1 cellular context compared by ENCODE assay signal in the genomic region with DNA sequence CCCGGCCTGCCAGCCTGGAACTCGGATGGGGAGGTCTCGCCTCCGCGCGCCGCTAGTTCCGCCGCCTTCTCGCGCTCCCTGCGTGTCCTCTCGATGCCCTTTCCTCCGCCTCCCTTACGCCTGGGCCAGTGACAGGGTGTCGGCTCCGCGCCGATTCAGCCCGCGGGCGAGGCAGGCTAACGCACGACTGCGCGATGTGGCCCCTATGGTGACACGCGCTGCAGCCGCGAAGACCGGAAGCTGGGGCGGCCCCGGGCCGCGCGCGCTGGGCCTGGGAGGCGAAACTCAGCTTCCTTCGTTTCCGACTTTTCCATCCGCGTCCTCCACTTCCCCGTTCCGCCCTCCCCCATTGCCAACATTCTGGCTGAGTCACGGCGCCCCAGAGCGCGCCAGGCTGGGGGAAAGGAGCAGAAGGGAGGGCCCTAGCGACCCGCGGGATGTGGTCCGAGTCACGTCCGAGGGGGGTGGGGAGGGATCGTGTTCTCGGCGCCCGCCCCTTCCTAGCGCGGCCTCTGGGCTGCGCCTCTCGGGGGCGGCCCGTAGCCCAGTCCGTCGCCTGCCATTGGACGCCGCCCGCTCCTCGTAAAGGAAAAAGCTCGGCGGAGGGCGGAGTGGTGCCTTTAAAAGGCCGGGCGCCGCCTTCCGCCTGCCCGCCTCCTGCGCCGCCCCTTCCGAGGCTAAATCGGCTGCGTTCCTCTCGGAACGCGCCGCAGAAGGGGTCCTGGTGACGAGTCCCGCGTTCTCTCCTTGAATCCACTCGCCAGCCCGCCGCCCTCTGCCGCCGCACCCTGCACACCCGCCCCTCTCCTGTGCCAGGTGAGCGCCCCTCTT.
TF ChIP-seq lines count a peak whose summit lies in the region.

ALDOA (plus strand) TSS at position 649 of the 831 bp plus-strand sequence. CDS start 1,138 bp downstream, outside the sequence.

TF ChIP-seq in HepG2, 621 proteins besides CTCF, POLR2A, EP300 and RAD21 (continued from another document and continues in another):
- TF ChIP-seq ZBTB26 (CRISPR knock-in tag; IDR thresholded peaks at IDR 0.05; ENCODE audit: borderline replicate concordance) (peak; percentile 86), ZNF24 (IDR thresholded peaks at IDR 0.05) (peak; percentile 28; the same call in 1 of the 2 replicates), ZNF572 (CRISPR knock-in tag; IDR thresholded peaks at IDR 0.05) (peak; percentile 100), ZNF253 (CRISPR knock-in tag; IDR thresholded peaks at IDR 0.05; ENCODE audit: borderline replicate concordance) (peak; percentile 93), ATF5 (CRISPR knock-in tag; IDR thresholded peaks at IDR 0.05; ENCODE audit: low read depth) (no peak; the same call in 1 of the 2 replicates), TMF1 (CRISPR knock-in tag; IDR thresholded peaks at IDR 0.05; ENCODE audit: low read depth) (peak; percentile 88; the same call in 1 of the 2 replicates), SNAPC2 (CRISPR knock-in tag; IDR thresholded peaks at IDR 0.05) (peak; percentile 70; the same call in 1 of the 2 replicates), SMC3 (IDR thresholded peaks at IDR 0.05; ENCODE audit: low read length) (no peak), DMTF1 (CRISPR knock-in tag; IDR thresholded peaks at IDR 0.05) (no peak), PAX8 (CRISPR knock-in tag; IDR thresholded peaks at IDR 0.05; ENCODE audit: borderline replicate concordance) (no peak; the same call in 1 of the 2 replicates), U2AF2 (IDR thresholded peaks at IDR 0.05; ENCODE audit: low read depth, low read length) (peak; percentile 55; the same call in 1 of the 2 replicates), YY1 (IDR thresholded peaks at IDR 0.05; ENCODE audit: insufficient read depth, insufficient replicate concordance, low read depth, low read length) (peak; percentile 82), MIER3 (CRISPR knock-in tag; IDR thresholded peaks at IDR 0.05; ENCODE audit: borderline replicate concordance) (peak; percentile 86; the same call in 1 of the 2 replicates), CAMTA2 (CRISPR knock-in tag; IDR thresholded peaks at IDR 0.05; ENCODE audit: borderline replicate concordance) (peak; percentile 70; the same call in 1 of the 2 replicates), JARID2 (CRISPR knock-in tag; IDR thresholded peaks at IDR 0.05; ENCODE audit: insufficient replicate concordance) (peak; percentile 91), CREB1 (IDR thresholded peaks at IDR 0.05) (peak; percentile 78), CREB1 (CRISPR knock-in tag; IDR thresholded peaks at IDR 0.05) (peak; percentile 91), TBX2 (CRISPR knock-in tag; IDR thresholded peaks at IDR 0.05; ENCODE audit: borderline replicate concordance) (peak; percentile 96), ATF3 (CRISPR knock-in tag; IDR thresholded peaks at IDR 0.05) (peak; percentile 80), PTBP1 (IDR thresholded peaks at IDR 0.05; ENCODE audit: low read depth, low read length, poor library complexity, severe bottlenecking) (no peak), POLR2G (IDR thresholded peaks at IDR 0.05; ENCODE audit: low read depth, low read length) (peak; percentile 97), SP140L (CRISPR knock-in tag; IDR thresholded peaks at IDR 0.05; ENCODE audit: borderline replicate concordance) (no peak), NFKBIZ (CRISPR knock-in tag; IDR thresholded peaks at IDR 0.05) (peak; percentile 57; the same call in 1 of the 2 replicates), HES4 (CRISPR knock-in tag; IDR thresholded peaks at IDR 0.05; ENCODE audit: borderline replicate concordance) (peak; percentile 99), BHLHE40 (IDR thresholded peaks at IDR 0.05; ENCODE audit: low read length) (peak; percentile 56; the same call in 1 of the 2 replicates), KLF6 (CRISPR knock-in tag; IDR thresholded peaks at IDR 0.05) (peak; percentile 96), TP53 (CRISPR knock-in tag; conservative IDR thresholded peaks at IDR 0.05) (peak; percentile 38), KDM1A (CRISPR knock-in tag; IDR thresholded peaks at IDR 0.05) (no peak; the same call in 1 of the 2 replicates), EEA1 (CRISPR knock-in tag; IDR thresholded peaks at IDR 0.05; ENCODE audit: borderline replicate concordance) (peak; percentile 99), RBFOX2 (IDR thresholded peaks at IDR 0.05; ENCODE audit: low read depth, low read length) (peak; percentile 99), REST (IDR thresholded peaks at IDR 0.05; ENCODE audit: borderline replicate concordance in 1 of 2, low read depth in 1 of 2, low read length in 2 of 2) (peak in 1 of 2 experiments; percentile 43; a peak in 2 of 4 replicates), IKZF4 (CRISPR knock-in tag; IDR thresholded peaks at IDR 0.05; ENCODE audit: borderline replicate concordance, low read depth, not compliant biosample characterization) (peak; percentile 90), NFIB (CRISPR knock-in tag; IDR thresholded peaks at IDR 0.05; ENCODE audit: borderline replicate concordance) (no peak), TFAP4 (IDR thresholded peaks at IDR 0.05; ENCODE audit: borderline replicate concordance, low read depth) (no peak), PLSCR1 (CRISPR knock-in tag; IDR thresholded peaks at IDR 0.05; ENCODE audit: borderline replicate concordance) (peak; percentile 97; the same call in 1 of the 2 replicates), MEF2D (CRISPR knock-in tag; IDR thresholded peaks at IDR 0.05) (peak; percentile 85), FOXP1 (IDR thresholded peaks at IDR 0.05) (no peak), FOXP1 (CRISPR knock-in tag; IDR thresholded peaks at IDR 0.05) (peak; percentile 26; the same call in 1 of the 2 replicates), ZNF841 (CRISPR knock-in tag; IDR thresholded peaks at IDR 0.05; ENCODE audit: borderline replicate concordance) (no peak), ZNF274 (CRISPR knock-in tag; IDR thresholded peaks at IDR 0.05) (peak; percentile 87), ZNF773 (CRISPR knock-in tag; IDR thresholded peaks at IDR 0.05; ENCODE audit: borderline replicate concordance) (peak; percentile 94; the same call in 1 of the 2 replicates), FOSL1 (CRISPR knock-in tag; IDR thresholded peaks at IDR 0.05; ENCODE audit: borderline replicate concordance) (no peak), ZFP41 (CRISPR knock-in tag; IDR thresholded peaks at IDR 0.05; ENCODE audit: borderline replicate concordance) (peak; percentile 86), IRX3 (CRISPR knock-in tag; IDR thresholded peaks at IDR 0.05; ENCODE audit: borderline replicate concordance, low read depth) (peak; percentile 57; the same call in 1 of the 2 replicates), ZSCAN20 (CRISPR knock-in tag; IDR thresholded peaks at IDR 0.05; ENCODE audit: borderline replicate concordance) (no peak; the same call in none of the 2 replicates), PRMT3 (CRISPR knock-in tag; IDR thresholded peaks at IDR 0.05; ENCODE audit: borderline replicate concordance, low read depth) (peak; percentile 53), PAF1 (CRISPR knock-in tag; IDR thresholded peaks at IDR 0.05) (0 out of 2 replicates have a peak, but pooled peaks have one; percentile 63), ZNF329 (CRISPR knock-in tag; IDR thresholded peaks at IDR 0.05; ENCODE audit: low read depth) (peak; percentile 94), MAFF (IDR thresholded peaks at IDR 0.05; ENCODE audit: low read depth, low read length) (peak; percentile 68; the same call in 1 of the 2 replicates)
- TF ChIP-seq, protein P1, sequence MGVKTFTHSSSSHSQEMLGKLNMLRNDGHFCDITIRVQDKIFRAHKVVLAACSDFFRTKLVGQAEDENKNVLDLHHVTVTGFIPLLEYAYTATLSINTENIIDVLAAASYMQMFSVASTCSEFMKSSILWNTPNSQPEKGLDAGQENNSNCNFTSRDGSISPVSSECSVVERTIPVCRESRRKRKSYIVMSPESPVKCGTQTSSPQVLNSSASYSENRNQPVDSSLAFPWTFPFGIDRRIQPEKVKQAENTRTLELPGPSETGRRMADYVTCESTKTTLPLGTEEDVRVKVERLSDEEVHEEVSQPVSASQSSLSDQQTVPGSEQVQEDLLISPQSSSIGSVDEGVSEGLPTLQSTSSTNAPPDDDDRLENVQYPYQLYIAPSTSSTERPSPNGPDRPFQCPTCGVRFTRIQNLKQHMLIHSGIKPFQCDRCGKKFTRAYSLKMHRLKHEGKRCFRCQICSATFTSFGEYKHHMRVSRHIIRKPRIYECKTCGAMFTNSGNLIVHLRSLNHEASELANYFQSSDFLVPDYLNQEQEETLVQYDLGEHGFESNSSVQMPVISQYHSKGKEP (CRISPR knock-in tag; IDR thresholded peaks at IDR 0.05): 0 out of 2 replicates have a peak, but pooled peaks have one; percentile 72
- TF ChIP-seq, protein P2, sequence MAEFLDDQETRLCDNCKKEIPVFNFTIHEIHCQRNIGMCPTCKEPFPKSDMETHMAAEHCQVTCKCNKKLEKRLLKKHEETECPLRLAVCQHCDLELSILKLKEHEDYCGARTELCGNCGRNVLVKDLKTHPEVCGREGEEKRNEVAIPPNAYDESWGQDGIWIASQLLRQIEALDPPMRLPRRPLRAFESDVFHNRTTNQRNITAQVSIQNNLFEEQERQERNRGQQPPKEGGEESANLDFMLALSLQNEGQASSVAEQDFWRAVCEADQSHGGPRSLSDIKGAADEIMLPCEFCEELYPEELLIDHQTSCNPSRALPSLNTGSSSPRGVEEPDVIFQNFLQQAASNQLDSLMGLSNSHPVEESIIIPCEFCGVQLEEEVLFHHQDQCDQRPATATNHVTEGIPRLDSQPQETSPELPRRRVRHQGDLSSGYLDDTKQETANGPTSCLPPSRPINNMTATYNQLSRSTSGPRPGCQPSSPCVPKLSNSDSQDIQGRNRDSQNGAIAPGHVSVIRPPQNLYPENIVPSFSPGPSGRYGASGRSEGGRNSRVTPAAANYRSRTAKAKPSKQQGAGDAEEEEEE (CRISPR knock-in tag; IDR thresholded peaks at IDR 0.05; ENCODE audit: borderline replicate concordance): peak; percentile 98
